ENCODE assay signal across 1 cellular context in genomic region chr20:36182604-36183154, GRCh38.
A peak's percentile ranks its signal among the peaks of the same experiment; 100 is the strongest.
TF ChIP-seq lines count a peak whose summit lies in the region.

No MANE protein-coding gene starts in this region.

TF ChIP-seq in HepG2, 621 proteins besides CTCF, POLR2A, EP300 and RAD21 (continued from another document and continues in another):
- TF ChIP-seq ARID5B (CRISPR knock-in tag; IDR thresholded peaks at IDR 0.05) (peak; percentile 5; the same call in 1 of the 2 replicates), ZNF773 (CRISPR knock-in tag; IDR thresholded peaks at IDR 0.05; ENCODE audit: borderline replicate concordance) (no peak), TOE1 (CRISPR knock-in tag; IDR thresholded peaks at IDR 0.05) (0 out of 2 replicates have a peak, but pooled peaks have one; percentile 5), REPIN1 (CRISPR knock-in tag; IDR thresholded peaks at IDR 0.05; ENCODE audit: borderline replicate concordance, low read depth) (0 out of 2 replicates have a peak, but pooled peaks have one; percentile 3), SP1 (IDR thresholded peaks at IDR 0.05) (no peak), SP1 (CRISPR knock-in tag; IDR thresholded peaks at IDR 0.05) (0 out of 2 replicates have a peak, but pooled peaks have one; percentile 2), MAF1 (CRISPR knock-in tag; IDR thresholded peaks at IDR 0.05; ENCODE audit: borderline replicate concordance) (no peak), ZBTB37 (CRISPR knock-in tag; IDR thresholded peaks at IDR 0.05) (peak; percentile 55; the same call in 1 of the 2 replicates), ZBTB7B (CRISPR knock-in tag; IDR thresholded peaks at IDR 0.05) (0 out of 2 replicates have a peak, but pooled peaks have one; percentile 15), NFRKB (IDR thresholded peaks at IDR 0.05) (no peak), PRMT3 (CRISPR knock-in tag; IDR thresholded peaks at IDR 0.05; ENCODE audit: borderline replicate concordance, low read depth) (peak; percentile 90), ZNF121 (CRISPR knock-in tag; IDR thresholded peaks at IDR 0.05) (peak; percentile 20; the same call in 1 of the 2 replicates), ARNTL (CRISPR knock-in tag; IDR thresholded peaks at IDR 0.05) (0 out of 2 replicates have a peak, but pooled peaks have one; percentile 22), GPBP1L1 (CRISPR knock-in tag; IDR thresholded peaks at IDR 0.05) (no peak), MYNN (CRISPR knock-in tag; IDR thresholded peaks at IDR 0.05; ENCODE audit: low read depth) (peak; percentile 56; the same call in 1 of the 2 replicates), SOX5 (CRISPR knock-in tag; IDR thresholded peaks at IDR 0.05; ENCODE audit: borderline replicate concordance) (0 out of 2 replicates have a peak, but pooled peaks have one; percentile 6), SRY (CRISPR knock-in tag; IDR thresholded peaks at IDR 0.05) (0 out of 2 replicates have a peak, but pooled peaks have one; percentile 21), ZFP91 (CRISPR knock-in tag; IDR thresholded peaks at IDR 0.05; ENCODE audit: borderline replicate concordance) (peak; percentile 59; the same call in 1 of the 2 replicates), YEATS2 (CRISPR knock-in tag; IDR thresholded peaks at IDR 0.05; ENCODE audit: borderline replicate concordance) (0 out of 2 replicates have a peak, but pooled peaks have one; percentile 39), CBX1 (IDR thresholded peaks at IDR 0.05; ENCODE audit: low read depth) (peak; percentile 6), SP4 (CRISPR knock-in tag; IDR thresholded peaks at IDR 0.05) (peak; percentile 81), MTERF4 (CRISPR knock-in tag; IDR thresholded peaks at IDR 0.05) (no peak), POGZ (CRISPR knock-in tag; IDR thresholded peaks at IDR 0.05) (peak; percentile 34; the same call in 1 of the 2 replicates), ZNF354B (CRISPR knock-in tag; IDR thresholded peaks at IDR 0.05) (no peak), THRA (CRISPR knock-in tag; IDR thresholded peaks at IDR 0.05; ENCODE audit: borderline replicate concordance) (no peak; the same call in 1 of the 2 replicates), LCORL (IDR thresholded peaks at IDR 0.05) (no peak), LCORL (CRISPR knock-in tag; IDR thresholded peaks at IDR 0.05) (peak; percentile 73), IKZF5 (CRISPR knock-in tag; IDR thresholded peaks at IDR 0.05) (peak; percentile 39), CCDC6 (CRISPR knock-in tag; IDR thresholded peaks at IDR 0.05) (0 out of 2 replicates have a peak, but pooled peaks have one; percentile 78), KAT7 (CRISPR knock-in tag; IDR thresholded peaks at IDR 0.05; ENCODE audit: borderline replicate concordance) (peak; percentile 23; the same call in 1 of the 2 replicates), MNT (IDR thresholded peaks at IDR 0.05) (peak; percentile 21; the same call in 1 of the 2 replicates), HOXA5 (CRISPR knock-in tag; IDR thresholded peaks at IDR 0.05) (no peak; the same call in 1 of the 2 replicates), DNMT1 (CRISPR knock-in tag; IDR thresholded peaks at IDR 0.05) (peak; percentile 33; the same call in 1 of the 2 replicates), ZNF737 (CRISPR knock-in tag; IDR thresholded peaks at IDR 0.05; ENCODE audit: borderline replicate concordance) (peak; percentile 98; the same call in 1 of the 2 replicates), HOXD1 (CRISPR knock-in tag; IDR thresholded peaks at IDR 0.05) (no peak), TEAD2 (CRISPR knock-in tag; IDR thresholded peaks at IDR 0.05) (no peak), MXD1 (CRISPR knock-in tag; IDR thresholded peaks at IDR 0.05) (peak; percentile 74; the same call in 1 of the 2 replicates), NFE2 (CRISPR knock-in tag; IDR thresholded peaks at IDR 0.05) (no peak), ZNF362 (CRISPR knock-in tag; IDR thresholded peaks at IDR 0.05; ENCODE audit: borderline replicate concordance) (no peak), ZNF710 (CRISPR knock-in tag; IDR thresholded peaks at IDR 0.05; ENCODE audit: borderline replicate concordance) (peak; percentile 86; the same call in 1 of the 2 replicates)
